In the genomic region with DNA sequence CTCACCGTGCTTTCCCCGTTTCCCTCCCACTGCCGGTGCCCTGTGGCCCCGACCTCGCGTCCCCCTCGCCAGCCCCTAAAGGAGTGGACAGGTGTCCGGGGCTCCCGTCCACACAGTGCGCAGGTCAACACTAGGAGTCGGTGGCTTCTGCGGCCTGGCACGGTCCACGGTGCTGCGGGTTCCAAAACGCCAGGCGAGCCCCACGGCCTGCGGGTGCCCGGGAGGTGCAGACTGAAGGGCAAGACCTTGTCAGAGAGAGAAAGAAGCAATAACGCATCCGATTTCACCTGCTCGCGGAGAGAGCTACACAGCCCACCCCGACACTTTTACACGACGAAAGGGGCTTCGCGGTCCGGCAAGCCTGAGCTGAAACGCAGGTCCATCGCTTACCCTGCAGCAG, we compare ENCODE assay signal across 27 cellular contexts.
"Had no signal": no experiment of that assay in that cellular context is flagged by ENCODE, and none has a peak within 500 bp of the region (broad histone marks: within the 10 kb centered on the region; RNA-seq: fewer than 3 reads in every experiment).

No MANE protein-coding gene starts in this region.

- H3K9me3 ChIP-seq: ovary, prostate gland, sigmoid colon, suprapubic skin, vagina had no signal

- H3K36me3 ChIP-seq: left ventricle myocardium inferior, neural progenitor cell, ovary, prostate gland, sigmoid colon, spleen, suprapubic skin, thoracic aorta, tibial artery, vagina had no signal

- H3K4me3 Mint-ChIP-seq: immature natural killer cell; mesothelial cell of epicardium; naive B cell; natural killer cell; nephron progenitor cell; neural progenitor cell; stimulated activated naive B cell treated with anti-CD40 and anti-IgM and Interleukin-4, amounts not matched to agents 10 μg/mL and 1 μg/mL and 100 μg/mL, for 72 hours had no signal

- H3K27me3 Mint-ChIP-seq: naive B cell; stimulated activated naive B cell treated with anti-CD40 and anti-IgM and Interleukin-4, amounts not matched to agents 10 μg/mL and 1 μg/mL and 100 μg/mL, for 72 hours had no signal

- H3K27ac ChIP-seq: left ventricle myocardium inferior, neural progenitor cell, ovary, prostate gland, sigmoid colon, suprapubic skin, thoracic aorta, tibial artery, vagina had no signal

- DNase-seq: hypothalamus; immature natural killer cell; kidney; left colon; left ventricle myocardium inferior; mesendoderm; naive B cell; natural killer cell; nephron progenitor cell; ovary; retina; right cardiac atrium; sigmoid colon; small intestine; spleen; stimulated activated CD4-positive, alpha-beta T cell treated with anti-CD3 and anti-CD28 coated beads, Interleukin-4, amount 100 ng/mL, for 24 hours; stimulated activated naive B cell treated with anti-CD40 and anti-IgM and Interleukin-4, amounts not matched to agents 10 μg/mL and 1 μg/mL and 100 μg/mL, for 72 hours; stimulated activated naive CD8-positive, alpha-beta T cell treated with anti-CD3 and anti-CD28 coated beads, Interleukin-15, Interleukin-2, amounts not matched to agents 100 U/mL and 50 U/mL, for 24 hours; tibial artery; trophoblast cell had no signal

- H3K36me3 Mint-ChIP-seq: immature natural killer cell; mesothelial cell of epicardium; neural progenitor cell; stimulated activated naive B cell treated with anti-CD40 and anti-IgM and Interleukin-4, amounts not matched to agents 10 μg/mL and 1 μg/mL and 100 μg/mL, for 72 hours had no signal

- H3K4me1 Mint-ChIP-seq: immature natural killer cell; mesothelial cell of epicardium; naive B cell; natural killer cell; nephron progenitor cell; neural progenitor cell; stimulated activated naive B cell treated with anti-CD40 and anti-IgM and Interleukin-4, amounts not matched to agents 10 μg/mL and 1 μg/mL and 100 μg/mL, for 72 hours had no signal

- H3K27ac Mint-ChIP-seq: immature natural killer cell; mesothelial cell of epicardium; naive B cell; natural killer cell; nephron progenitor cell; neural progenitor cell; stimulated activated naive B cell treated with anti-CD40 and anti-IgM and Interleukin-4, amounts not matched to agents 10 μg/mL and 1 μg/mL and 100 μg/mL, for 72 hours had no signal

- ATAC-seq: left colon; natural killer cell; stimulated activated naive B cell treated with anti-CD40 and anti-IgM and Interleukin-4, amounts not matched to agents 10 μg/mL and 1 μg/mL and 100 μg/mL, for 72 hours; stimulated activated naive CD8-positive, alpha-beta T cell treated with anti-CD3 and anti-CD28 coated beads, Interleukin-15, Interleukin-2, amounts not matched to agents 100 U/mL and 50 U/mL, for 24 hours had no signal

- H3K27me3 ChIP-seq: neural progenitor cell, ovary, sigmoid colon, spleen, tibial artery, vagina had no signal

- H3K4me1 ChIP-seq: left ventricle myocardium inferior, neural progenitor cell, prostate gland, sigmoid colon, suprapubic skin, tibial artery, vagina had no signal

- H3K4me3 ChIP-seq: left ventricle myocardium inferior, lung, neural progenitor cell, ovary, prostate gland, sigmoid colon, suprapubic skin, thoracic aorta, tibial artery, vagina had no signal
